Comparison of ENCODE assay signal across 26 cellular contexts in genomic region chr21:46627726-46628125, GRCh38. TPM values are rescaled to one million over a fixed set of nuclear protein-coding genes. Genes with fewer than 3 reads are reported as not detected.
"Had no signal": no experiment of that assay in that cellular context is flagged by ENCODE, and none has a peak within 500 bp of the region (broad histone marks: within the 10 kb centered on the region; RNA-seq: fewer than 3 reads in every experiment).

No MANE protein-coding gene starts in this region.

- H3K4me3 Mint-ChIP-seq: activated CD4-positive, alpha-beta memory T cell treated with anti-CD3 and anti-CD28 coated beads, Interleukin-2, amount 10 ng/mL, durations not matched to agents 7 days and 5 days; activated T-cell treated with anti-CD3 and anti-CD28 coated beads, Interleukin-2, amount 50 U/mL, for 24 hours; neural progenitor cell; stimulated activated naive CD8-positive, alpha-beta T cell treated with anti-CD3 and anti-CD28 coated beads, Interleukin-15, Interleukin-2, amounts not matched to agents 100 ng/mL and 50 ng/mL, for 24 hours; T-helper 1 cell treated with Interleukin-12 subunit alpha and Interleukin-12 subunit beta and Interleukin-4 antibody, amounts not matched to agents 30 μg/mL and 1 μg/mL, for 36 hours had no signal

- H3K27ac Mint-ChIP-seq: activated CD4-positive, alpha-beta memory T cell treated with anti-CD3 and anti-CD28 coated beads, Interleukin-2, amount 10 ng/mL, durations not matched to agents 7 days and 5 days; activated T-helper 2 cell treated with anti-CD3 and anti-CD28 coated beads, Interferon-gamma antibody, Interleukin-2, Interleukin-4, amounts not matched to agents 10 μg/mL and 5 μg/mL and 100 μg/mL, durations not matched to agents 14 hours and 24 hours and 36 hours; stimulated activated naive CD8-positive, alpha-beta T cell treated with anti-CD3 and anti-CD28 coated beads, Interleukin-15, Interleukin-2, amounts not matched to agents 100 ng/mL and 50 ng/mL, for 24 hours; T-helper 1 cell treated with Interleukin-12 subunit alpha and Interleukin-12 subunit beta and Interleukin-4 antibody, amounts not matched to agents 30 μg/mL and 1 μg/mL, for 36 hours had no signal

- H2AFZ ChIP-seq: neural progenitor cell had no signal

- H3K4me1 ChIP-seq: left ventricle myocardium inferior, prostate gland, right atrium auricular region, uterus had no signal

- H3K27me3 Mint-ChIP-seq: activated T-cell treated with anti-CD3 and anti-CD28 coated beads, Interleukin-2, amount 50 U/mL, for 24 hours; stimulated activated naive CD8-positive, alpha-beta T cell treated with anti-CD3 and anti-CD28 coated beads, Interleukin-15, Interleukin-2, amounts not matched to agents 100 ng/mL and 50 ng/mL, for 24 hours had no signal

- H3K4me2 ChIP-seq: neural progenitor cell had no signal

- H3K36me3 ChIP-seq: ascending aorta, breast epithelium, gastroesophageal sphincter, heart left ventricle, left ventricle myocardium inferior, neural progenitor cell, prostate gland, right atrium auricular region, tibial nerve, uterus had no signal

- DNase-seq: activated CD4-positive, alpha-beta memory T cell treated with anti-CD3 and anti-CD28 coated beads, Interleukin-2, amount 10 ng/mL, durations not matched to agents 7 days and 5 days; activated CD4-positive, alpha-beta T cell treated with anti-CD3 and anti-CD28 coated beads for 4 hours; activated naive CD4-positive, alpha-beta T cell treated with Interleukin-2 at 50 U/mL for 16 hours; activated T-cell treated with anti-CD3 and anti-CD28 coated beads, Interleukin-2, amount 50 U/mL, for 24 hours; cerebellar nuclear complex; cortex of kidney; effector CD4-positive, alpha-beta T cell; heart left ventricle; kidney glomerular epithelial cell; left ventricle myocardium inferior; mammary epithelial cell; uterus had no signal

- H3K4me3 ChIP-seq: ascending aorta, breast epithelium, gastroesophageal sphincter, heart left ventricle, left ventricle myocardium inferior, neural progenitor cell, prostate gland, right atrium auricular region, skin epidermis, tibial nerve, uterus had no signal

- ATAC-seq: esophagus mucosa, gastroesophageal sphincter, heart left ventricle had no signal

- H3K27me3 ChIP-seq: ascending aorta, heart left ventricle, neural progenitor cell, right atrium auricular region, tibial nerve, uterus had no signal

- H3K27ac ChIP-seq: ascending aorta, breast epithelium, gastroesophageal sphincter, left ventricle myocardium inferior, neural progenitor cell, prostate gland, right atrium auricular region, skin epidermis, tibial nerve, uterus had no signal

- H3K36me3 Mint-ChIP-seq: neural progenitor cell had no signal

- H3K9me3 ChIP-seq: prostate gland had no signal

RNA-seq across cellular contexts. Expression of gene S100B, which starts 22.8 kb away (rescaled TPM):
- total RNA-seq: activated CD4-positive, alpha-beta memory T cell treated with anti-CD3 and anti-CD28 coated beads, Interleukin-2, amount 10 ng/mL, durations not matched to agents 7 days and 5 days; activated T-helper 2 cell treated with anti-CD3 and anti-CD28 coated beads, Interferon-gamma antibody, Interleukin-2, Interleukin-4, amounts not matched to agents 10 μg/mL and 5 μg/mL and 100 μg/mL, durations not matched to agents 14 hours and 24 hours and 36 hours; myocyte; osteocyte had no signal
